ENCODE assay signal across 16 cellular contexts in genomic region chr16:51408357-51408756, GRCh38.
A peak's percentile ranks its signal among the peaks of the same experiment; 100 is the strongest.
DNase-seq lines count a peak whose midpoint lies in the region; FAIRE-seq and TF ChIP-seq lines count a peak whose summit lies in the region.
"Had no signal": no experiment of that assay in that cellular context is flagged by ENCODE, and none has a peak within 500 bp of the region (broad histone marks: within the 10 kb centered on the region; RNA-seq: fewer than 3 reads in every experiment).

No MANE protein-coding gene starts in this region.

- no peaks in the 10 kb centered on the region for H3K9me1 ChIP-seq in keratinocyte (ENCODE audit: control insufficient read depth, extremely low read depth, insufficient read depth, low read length)

- no peaks in the 10 kb centered on the region for H3K9me3 ChIP-seq in breast epithelium
- no peaks in the 10 kb centered on the region for H3K9me3 ChIP-seq in keratinocyte (ENCODE audit: control insufficient read depth, low read depth, low read length)
- H3K9me3 ChIP-seq in stomach, result no peaks in the 10 kb centered on the region
- H3K9me3 ChIP-seq in esophagus squamous epithelium, result no peaks in the 10 kb centered on the region
- H3K9me3 ChIP-seq: thoracic aorta had no signal

- H4K20me1 ChIP-seq in keratinocyte (ENCODE audit: control insufficient read depth, extremely low read depth, insufficient read depth, low read length), result no peaks in the 10 kb centered on the region

- POLR2A ChIA-PET in MCF 10A (lab: Yijun Ruan, JAX), result interaction anchor here (0.6 to 1.6 kb wide), 10 partner anchors 11 to 586 kb away, joined by 3 to 9 read pairs (median 3); no protein-coding TSS in a partner anchor

- CTCF ChIA-PET in MCF 10A (lab: Yijun Ruan, JAX), result interaction anchor here (0.6 to 1.5 kb wide), 7 partner anchors 12 to 361 kb away, joined by 3 to 5 read pairs (median 3); no protein-coding TSS in a partner anchor

- BruUV-seq in MCF 10A (replicated peaks; lab: Mats Ljungman, UMichigan), result no TSS peak

- peak overlapping the region; percentile 94 for H3K27ac Mint-ChIP-seq in MCF 10A (ENCODE audit: low read depth, unreplicated experiment)
- H3K27ac Mint-ChIP-seq: activated CD4-positive, alpha-beta T cell treated with anti-CD3 and anti-CD28 coated beads, Interleukin-2, amount 10 ng/mL, durations not matched to agents 24 days and 14 days; naive thymus-derived CD4-positive, alpha-beta T cell had no signal

- peaks cover 58% of the 10 kb centered on the region for H3K4me1 Mint-ChIP-seq in MCF 10A (ENCODE audit: insufficient read depth, unreplicated experiment)
- H3K4me1 Mint-ChIP-seq: activated CD4-positive, alpha-beta T cell treated with anti-CD3 and anti-CD28 coated beads, Interleukin-2, amount 10 ng/mL, durations not matched to agents 24 days and 14 days; naive thymus-derived CD4-positive, alpha-beta T cell had no signal

- no peak for FAIRE-seq in keratinocyte (lab: Jason Lieb, UNC)
- FAIRE-seq: A204.1, GM12891 had no signal

- H3K9ac ChIP-seq in keratinocyte (ENCODE audit: control insufficient read depth, extremely low read depth, insufficient read depth, low read length), result peak overlapping the region; percentile 46

- no peaks in the 10 kb centered on the region for H3K36me3 Mint-ChIP-seq in MCF 10A (ENCODE audit: insufficient read depth, unreplicated experiment)

- H3K27ac ChIP-seq in breast epithelium (no peak overlapping the region), keratinocyte (ENCODE audit: control insufficient read depth, insufficient read depth, low read length) (peak overlapping the region; percentile 81), stomach (no peak overlapping the region), esophagus squamous epithelium (no peak overlapping the region)
- H3K27ac ChIP-seq: thoracic aorta had no signal

- H3K4me3 ChIP-seq in breast epithelium, result no peak overlapping the region
- H3K4me3 ChIP-seq in keratinocyte (ENCODE audit: control insufficient read depth in 2 of 3, extremely low read depth in 1 of 3, insufficient read depth in 2 of 3, low read depth in 1 of 3, low read length in 3 of 3), result peak overlapping the region in 1 of 3 experiments; percentile 36
- no peak overlapping the region for H3K4me3 ChIP-seq in stomach
- H3K4me3 ChIP-seq in esophagus squamous epithelium, result no peak overlapping the region
- H3K4me3 ChIP-seq: thoracic aorta had no signal

- peak; percentile 81 for DNase-seq in MCF 10A (ENCODE audit: unreplicated experiment)
- DNase-seq in breast epithelium (ENCODE audit: low spot score in 2 of 2), result no peak
- peak; percentile 34 for DNase-seq in astrocyte of the hippocampus (ENCODE audit: low read depth, low spot score)
- DNase-seq in keratinocyte (ENCODE audit: low read depth, low spot score), result peak; percentile 4
- DNase-seq in stomach, result no peak
- DNase-seq in NCI-H1694 (lab: John Stamatoyannopoulos, UW), result no peak
- no peak for DNase-seq in esophagus squamous epithelium (lab: John Stamatoyannopoulos, UW)
- no peak for DNase-seq in HUDEP-2 (lab: John Stamatoyannopoulos, UW; ENCODE audit: unreplicated experiment in 76 of 76)
- DNase-seq: activated CD4-positive, alpha-beta T cell treated with anti-CD3 and anti-CD28 coated beads, Interleukin-2, amount 10 ng/mL, durations not matched to agents 24 days and 14 days; erythroblast; MM.1S; naive thymus-derived CD4-positive, alpha-beta T cell; T-helper 1 cell had no signal

- peaks cover 0 to 7% of the 10 kb centered on the region in 2 donors for H3K27me3 ChIP-seq in breast epithelium
- no peaks in the 10 kb centered on the region for H3K27me3 ChIP-seq in keratinocyte (ENCODE audit: control insufficient read depth, extremely low read depth, insufficient read depth, low read length)
- H3K27me3 ChIP-seq in stomach, result no peaks in the 10 kb centered on the region
- no peaks in the 10 kb centered on the region for H3K27me3 ChIP-seq in esophagus squamous epithelium

- dilution Hi-C loops in keratinocyte (cut with MboI; ENCODE audit: extremely low pct_ligation_motif_present, low sequenced_read_pairs), result no loop called here

- WGBS in stomach, 5 donors, result 24 to 31% (median 27%) methylated on average over 4 of the region's 4 CpGs
- 19 to 29% methylated on average over 3 to 4 of the region's 4 CpGs for WGBS in esophagus squamous epithelium, 2 donors

- H3K36me3 ChIP-seq in breast epithelium (no peaks in the 10 kb centered on the region), keratinocyte (ENCODE audit: control insufficient read depth in 2 of 2, extremely low read depth in 1 of 2, insufficient read depth in 2 of 2, low read length in 2 of 2) (no peaks in the 10 kb centered on the region), stomach (no peaks in the 10 kb centered on the region), esophagus squamous epithelium (no peaks in the 10 kb centered on the region)
- H3K36me3 ChIP-seq: thoracic aorta had no signal

- no peaks in the 10 kb centered on the region for H3K4me1 ChIP-seq in breast epithelium
- H3K4me1 ChIP-seq in keratinocyte (ENCODE audit: control insufficient read depth, extremely low read depth, insufficient read depth, low read length), result peaks cover 18% of the 10 kb centered on the region
- H3K4me1 ChIP-seq in stomach, result no peaks in the 10 kb centered on the region
- no peaks in the 10 kb centered on the region for H3K4me1 ChIP-seq in esophagus squamous epithelium

- no peak for TF ChIP-seq CTCF in MCF 10A (IDR thresholded peaks at IDR 0.05; ENCODE audit: unreplicated experiment)
- no peak for TF ChIP-seq CTCF in breast epithelium (IDR thresholded peaks at IDR 0.05)
- TF ChIP-seq CTCF in keratinocyte (optimal IDR thresholded peaks at IDR 0.05 in 1 of 3, IDR thresholded peaks at IDR 0.05 in 1 of 3, conservative IDR thresholded peaks at IDR 0.05 in 1 of 3; ENCODE audit: extremely low read depth in 1 of 3, insufficient read depth in 2 of 3, low read length in 3 of 3), result no peak
- TF ChIP-seq CTCF in stomach (IDR thresholded peaks at IDR 0.05), result no peak
- TF ChIP-seq CTCF in esophagus squamous epithelium (IDR thresholded peaks at IDR 0.05), result no peak

- no peaks in the 10 kb centered on the region for H3K79me2 ChIP-seq in keratinocyte (ENCODE audit: control insufficient read depth, insufficient read depth, low read length)

- peak overlapping the region; percentile 67 for H3K4me2 ChIP-seq in keratinocyte (ENCODE audit: control insufficient read depth, extremely low read depth, insufficient read depth, low read depth, low read length)

- H3K27me3 Mint-ChIP-seq in MCF 10A (ENCODE audit: insufficient read depth, unreplicated experiment), result no peaks in the 10 kb centered on the region
- H3K27me3 Mint-ChIP-seq: activated CD4-positive, alpha-beta T cell treated with anti-CD3 and anti-CD28 coated beads, Interleukin-2, amount 10 ng/mL, durations not matched to agents 24 days and 14 days; naive thymus-derived CD4-positive, alpha-beta T cell had no signal

- H3K9me3 Mint-ChIP-seq in MCF 10A (ENCODE audit: unreplicated experiment), result no peaks in the 10 kb centered on the region

- peak overlapping the region; percentile 48 for H3K4me3 Mint-ChIP-seq in MCF 10A (ENCODE audit: unreplicated experiment)
- H3K4me3 Mint-ChIP-seq: activated CD4-positive, alpha-beta T cell treated with anti-CD3 and anti-CD28 coated beads, Interleukin-2, amount 10 ng/mL, durations not matched to agents 24 days and 14 days; naive thymus-derived CD4-positive, alpha-beta T cell had no signal

- no peak for TF ChIP-seq POLR2A in breast epithelium (IDR thresholded peaks at IDR 0.05)
- no peak for TF ChIP-seq POLR2A in stomach (IDR thresholded peaks at IDR 0.05)
- no peak for TF ChIP-seq POLR2A in esophagus squamous epithelium (IDR thresholded peaks at IDR 0.05)

- intact Hi-C loops in MCF 10A (cut with micrococcal nuclease), result loop anchor here (10.0 kb wide), 1 partner anchor 126 kb away; no protein-coding TSS in a partner anchor
- intact Hi-C loops in breast epithelium (cut with DNase I; ENCODE audit: low total_unique reads), result no loop called here
- intact Hi-C loops in stomach (cut with DNase I; ENCODE audit: low total_unique reads), result no loop called here
- intact Hi-C loops in esophagus squamous epithelium (cut with DNase I), result no loop called here

- peak overlapping the region; percentile 41 for H2AFZ ChIP-seq in keratinocyte (ENCODE audit: control insufficient read depth, low read length)

- no peak for TF ChIP-seq EP300 in stomach (IDR thresholded peaks at IDR 0.05)

Comparison
In these comparisons a context has a peak if more than half of its experiments do, and no peak if none do; other contexts are left out.
1. DNase-seq: peak in MCF 10A (single experiment), astrocyte of the hippocampus (single experiment) and keratinocyte (single experiment); none in breast epithelium (0 of 2), stomach (single experiment), NCI-H1694 (single experiment), esophagus squamous epithelium (single experiment) and HUDEP-2 (0 of 76).